Comparison of ENCODE assay signal across 19 cellular contexts in genomic region chr1:199734186-199734585, GRCh38.
"Had no signal": no experiment of that assay in that cellular context is flagged by ENCODE, and none has a peak within 500 bp of the region (broad histone marks: within the 10 kb centered on the region; RNA-seq: fewer than 3 reads in every experiment).

No MANE protein-coding gene starts in this region.

- H3K9me3 ChIP-seq: esophagus squamous epithelium, mucosa of descending colon, stomach, thoracic aorta had no signal

- ATAC-seq: activated T-helper 17 cell treated with anti-CD3 and anti-CD28 coated beads, Interleukin-2, amount 50 U/mL, for 72 hours; left colon; mucosa of descending colon; naive thymus-derived CD8-positive, alpha-beta T cell; right cardiac atrium had no signal

- H3K4me3 ChIP-seq: esophagus squamous epithelium, lung, mucosa of descending colon, stomach, thoracic aorta had no signal

- H3K27ac ChIP-seq: esophagus squamous epithelium, stomach, thoracic aorta had no signal

- DNase-seq: activated B cell treated with CpG ODN at 0.5 μM for 24 hours; activated CD4-positive, alpha-beta T cell treated with anti-CD3 and anti-CD28 coated beads, Interleukin-2, amount 10 ng/mL, durations not matched to agents 7 days and 5 days; activated CD8-positive, alpha-beta memory T cell treated with anti-CD3 and anti-CD28 coated beads for 24 hours; activated naive CD4-positive, alpha-beta T cell treated with anti-CD3 and anti-CD28 coated beads for 36 hours; activated T-cell treated with anti-CD3 and anti-CD28 coated beads for 4 hours; esophagus squamous epithelium; foreskin melanocyte; head of caudate nucleus; left colon; mucosa of descending colon; naive thymus-derived CD8-positive, alpha-beta T cell; right cardiac atrium; small intestine; stomach had no signal

- H3K4me1 ChIP-seq: esophagus squamous epithelium, stomach had no signal

- FAIRE-seq: astrocyte, small intestine, urothelium cell line had no signal

- H3K36me3 ChIP-seq: esophagus squamous epithelium, stomach, thoracic aorta had no signal

- H3K27me3 ChIP-seq: esophagus squamous epithelium, stomach had no signal
